In genomic region chr5:160418561-160419457, GRCh38 we compare ENCODE assay signal across 1 cellular context.
TF ChIP-seq lines count a peak whose summit lies in the region.

SLU7 (minus strand) TSS chr5:160419081; CDS start chr5:160415294, 3,787 bp downstream.

TF ChIP-seq in HepG2, 621 proteins besides CTCF, POLR2A, EP300 and RAD21 (continued from another document and continues in another):
- no peak for TF ChIP-seq ZNF800 (CRISPR knock-in tag; IDR thresholded peaks at IDR 0.05)
- TF ChIP-seq SALL1 (CRISPR knock-in tag; IDR thresholded peaks at IDR 0.05) = peak; percentile 28; the same call in 1 of the 2 replicates
- TF ChIP-seq GZF1 (CRISPR knock-in tag; IDR thresholded peaks at IDR 0.05) = no peak
- TF ChIP-seq ZFP91 (CRISPR knock-in tag; IDR thresholded peaks at IDR 0.05; ENCODE audit: borderline replicate concordance) = peak; percentile 10; the same call in 1 of the 2 replicates
- no peak for TF ChIP-seq ZNF264 (CRISPR knock-in tag; IDR thresholded peaks at IDR 0.05)
- TF ChIP-seq RFX1 (IDR thresholded peaks at IDR 0.05) = no peak
- TF ChIP-seq ZHX1 (CRISPR knock-in tag; IDR thresholded peaks at IDR 0.05; ENCODE audit: low read depth) = no peak
- TF ChIP-seq ZNF773 (CRISPR knock-in tag; IDR thresholded peaks at IDR 0.05; ENCODE audit: borderline replicate concordance) = no peak
- TF ChIP-seq RBAK (CRISPR knock-in tag; IDR thresholded peaks at IDR 0.05) = no peak
- TF ChIP-seq GMEB2 (CRISPR knock-in tag; IDR thresholded peaks at IDR 0.05; ENCODE audit: low read depth) = no peak
- TF ChIP-seq ZNF674 (CRISPR knock-in tag; IDR thresholded peaks at IDR 0.05; ENCODE audit: low read depth) = no peak
- no peak for TF ChIP-seq ZNF550 (CRISPR knock-in tag; IDR thresholded peaks at IDR 0.05; ENCODE audit: borderline replicate concordance)
- no peak for TF ChIP-seq ATF2 (CRISPR knock-in tag; IDR thresholded peaks at IDR 0.05)
- TF ChIP-seq HMG20B (CRISPR knock-in tag; conservative IDR thresholded peaks at IDR 0.05) = no peak
- TF ChIP-seq MTERF4 (CRISPR knock-in tag; IDR thresholded peaks at IDR 0.05) = no peak
- TF ChIP-seq GFI1 (CRISPR knock-in tag; IDR thresholded peaks at IDR 0.05; ENCODE audit: borderline replicate concordance) = no peak
- TF ChIP-seq ZNF317 (CRISPR knock-in tag; IDR thresholded peaks at IDR 0.05) = no peak
- no peak for TF ChIP-seq TARDBP (CRISPR knock-in tag; IDR thresholded peaks at IDR 0.05)
- no peak for TF ChIP-seq MTF2 (CRISPR knock-in tag; IDR thresholded peaks at IDR 0.05; ENCODE audit: borderline replicate concordance)
- no peak for TF ChIP-seq MTA3 (CRISPR knock-in tag; IDR thresholded peaks at IDR 0.05)
- TF ChIP-seq ZNF160 (CRISPR knock-in tag; IDR thresholded peaks at IDR 0.05) = no peak
- no peak for TF ChIP-seq RBM22 (optimal IDR thresholded peaks at IDR 0.05; ENCODE audit: low read length)
- no peak for TF ChIP-seq NFE2L1 (CRISPR knock-in tag; IDR thresholded peaks at IDR 0.05; ENCODE audit: borderline replicate concordance)
- no peak for TF ChIP-seq PHF5A (CRISPR knock-in tag; IDR thresholded peaks at IDR 0.05; ENCODE audit: low read depth, unreplicated experiment)
- no peak for TF ChIP-seq ZBTB8A (CRISPR knock-in tag; IDR thresholded peaks at IDR 0.05; ENCODE audit: borderline replicate concordance, low read depth)
- no peak for TF ChIP-seq ZNF281 (CRISPR knock-in tag; IDR thresholded peaks at IDR 0.05; ENCODE audit: borderline replicate concordance)
- TF ChIP-seq HNF1B (CRISPR knock-in tag; IDR thresholded peaks at IDR 0.05) = peak; percentile 78; the same call in 1 of the 2 replicates
- TF ChIP-seq TRAFD1 (CRISPR knock-in tag; IDR thresholded peaks at IDR 0.05; ENCODE audit: borderline replicate concordance) = no peak
- TF ChIP-seq ZNF737 (CRISPR knock-in tag; IDR thresholded peaks at IDR 0.05; ENCODE audit: borderline replicate concordance) = no peak
- TF ChIP-seq ZFAT (CRISPR knock-in tag; conservative IDR thresholded peaks at IDR 0.05) = no peak
- no peak for TF ChIP-seq HOXA9 (CRISPR knock-in tag; IDR thresholded peaks at IDR 0.05; ENCODE audit: borderline replicate concordance)
- no peak for TF ChIP-seq ZNF557 (CRISPR knock-in tag; IDR thresholded peaks at IDR 0.05)
- TF ChIP-seq ZNF782 (CRISPR knock-in tag; IDR thresholded peaks at IDR 0.05; ENCODE audit: borderline replicate concordance) = no peak
- no peak for TF ChIP-seq DNMT3B (CRISPR knock-in tag; conservative IDR thresholded peaks at IDR 0.05)
- no peak for TF ChIP-seq ZNF451 (CRISPR knock-in tag; IDR thresholded peaks at IDR 0.05)
- peak; percentile 88 for TF ChIP-seq SPEN (CRISPR knock-in tag; IDR thresholded peaks at IDR 0.05; ENCODE audit: low read depth)
- peak; percentile 76; the same call in 1 of the 2 replicates for TF ChIP-seq ZNF772 (CRISPR knock-in tag; IDR thresholded peaks at IDR 0.05)
- TF ChIP-seq ZFYVE20 (CRISPR knock-in tag; IDR thresholded peaks at IDR 0.05; ENCODE audit: borderline replicate concordance, low read depth) = no peak
- TF ChIP-seq RXRA (CRISPR knock-in tag; IDR thresholded peaks at IDR 0.05) = no peak
- TF ChIP-seq SATB2 (CRISPR knock-in tag; IDR thresholded peaks at IDR 0.05) = no peak
- no peak for TF ChIP-seq MAFG (CRISPR knock-in tag; IDR thresholded peaks at IDR 0.05)
- TF ChIP-seq CENPT (CRISPR knock-in tag; IDR thresholded peaks at IDR 0.05; ENCODE audit: low read depth) = no peak
- 0 out of 4 replicates have a peak, but pooled peaks of 1 of the 2 experiments have one; percentile 18 for TF ChIP-seq KLF16 (CRISPR knock-in tag; IDR thresholded peaks at IDR 0.05)
- TF ChIP-seq POLR2G (IDR thresholded peaks at IDR 0.05; ENCODE audit: low read depth, low read length) = peak; percentile 82
- no peak for TF ChIP-seq ZC3H4 (CRISPR knock-in tag; IDR thresholded peaks at IDR 0.05; ENCODE audit: borderline replicate concordance)
- no peak for TF ChIP-seq MATR3 (CRISPR knock-in tag; IDR thresholded peaks at IDR 0.05)
- TF ChIP-seq ZNF572 (CRISPR knock-in tag; IDR thresholded peaks at IDR 0.05) = no peak
- TF ChIP-seq ISL2 (CRISPR knock-in tag; IDR thresholded peaks at IDR 0.05) = 0 out of 2 replicates have a peak, but pooled peaks have one; percentile 18
- TF ChIP-seq RXRB (CRISPR knock-in tag; IDR thresholded peaks at IDR 0.05; ENCODE audit: borderline replicate concordance) = 0 out of 2 replicates have a peak, but pooled peaks have one; percentile 30
- TF ChIP-seq IKZF5 (CRISPR knock-in tag; IDR thresholded peaks at IDR 0.05) = peak; percentile 55
- TF ChIP-seq NCOR1 (IDR thresholded peaks at IDR 0.05; ENCODE audit: borderline replicate concordance, low read length) = no peak; the same call in 1 of the 2 replicates
- TF ChIP-seq ZNF839 (CRISPR knock-in tag; IDR thresholded peaks at IDR 0.05; ENCODE audit: borderline replicate concordance) = no peak
- no peak for TF ChIP-seq HOXA7 (CRISPR knock-in tag; IDR thresholded peaks at IDR 0.05)
